1 cellular context compared by ENCODE assay signal in genomic region chr13:21696865-21697448, GRCh38.
TF ChIP-seq lines count a peak whose summit lies in the region.

No MANE protein-coding gene starts in this region.

TF ChIP-seq in HepG2, 621 proteins besides CTCF, POLR2A, EP300 and RAD21 (continued from another document):
- TF ChIP-seq KLF13 (CRISPR knock-in tag; IDR thresholded peaks at IDR 0.05) (no peak), ZNF619 (CRISPR knock-in tag; IDR thresholded peaks at IDR 0.05) (no peak), ZFP82 (CRISPR knock-in tag; IDR thresholded peaks at IDR 0.05; ENCODE audit: borderline replicate concordance) (no peak), ZNF558 (CRISPR knock-in tag; IDR thresholded peaks at IDR 0.05; ENCODE audit: borderline replicate concordance) (no peak), RXRB (CRISPR knock-in tag; IDR thresholded peaks at IDR 0.05; ENCODE audit: borderline replicate concordance) (peak; percentile 59), ZNF557 (CRISPR knock-in tag; IDR thresholded peaks at IDR 0.05) (no peak), ZFAT (CRISPR knock-in tag; conservative IDR thresholded peaks at IDR 0.05) (no peak), ZGPAT (CRISPR knock-in tag; IDR thresholded peaks at IDR 0.05) (0 out of 2 replicates have a peak, but pooled peaks have one; percentile 32), ETV5 (CRISPR knock-in tag; IDR thresholded peaks at IDR 0.05; ENCODE audit: borderline replicate concordance) (no peak), MNT (IDR thresholded peaks at IDR 0.05) (no peak), ZNF629 (CRISPR knock-in tag; conservative IDR thresholded peaks at IDR 0.05) (no peak), HIC2 (CRISPR knock-in tag; IDR thresholded peaks at IDR 0.05; ENCODE audit: low read depth) (no peak), ISL2 (CRISPR knock-in tag; IDR thresholded peaks at IDR 0.05) (peak; percentile 41; the same call in 1 of the 2 replicates), ZNF552 (CRISPR knock-in tag; IDR thresholded peaks at IDR 0.05; ENCODE audit: borderline replicate concordance) (no peak), ZMYM3 (CRISPR knock-in tag; IDR thresholded peaks at IDR 0.05) (0 out of 2 replicates have a peak, but pooled peaks have one; percentile 31), ZUFSP (CRISPR knock-in tag; IDR thresholded peaks at IDR 0.05; ENCODE audit: borderline replicate concordance) (no peak), ZBTB34 (CRISPR knock-in tag; IDR thresholded peaks at IDR 0.05) (no peak), SMARCE1 (IDR thresholded peaks at IDR 0.05; ENCODE audit: borderline replicate concordance) (no peak), MAF1 (CRISPR knock-in tag; IDR thresholded peaks at IDR 0.05; ENCODE audit: borderline replicate concordance) (no peak), MTERF4 (CRISPR knock-in tag; IDR thresholded peaks at IDR 0.05) (no peak), HOXA5 (CRISPR knock-in tag; IDR thresholded peaks at IDR 0.05) (no peak), ZNF891 (CRISPR knock-in tag; IDR thresholded peaks at IDR 0.05) (no peak), FOXP4 (CRISPR knock-in tag; IDR thresholded peaks at IDR 0.05) (peak; percentile 51), DRAP1 (CRISPR knock-in tag; IDR thresholded peaks at IDR 0.05) (no peak), GFI1 (CRISPR knock-in tag; IDR thresholded peaks at IDR 0.05; ENCODE audit: borderline replicate concordance) (no peak), RERE (CRISPR knock-in tag; IDR thresholded peaks at IDR 0.05; ENCODE audit: low read depth) (0 out of 2 replicates have a peak, but pooled peaks have one; percentile 24), GMEB1 (CRISPR knock-in tag; IDR thresholded peaks at IDR 0.05; ENCODE audit: borderline replicate concordance) (no peak), MBD4 (IDR thresholded peaks at IDR 0.05; ENCODE audit: borderline replicate concordance, low read length) (no peak), ARID2 (CRISPR knock-in tag; IDR thresholded peaks at IDR 0.05; ENCODE audit: borderline replicate concordance) (no peak)
